In genomic region chr19:15104003-15104402, GRCh38 we compare ENCODE assay signal across 8 cellular contexts. TPM values are rescaled to one million over a fixed set of nuclear protein-coding genes. Genes with fewer than 3 reads are reported as not detected.
"Had no signal": no experiment of that assay in that cellular context is flagged by ENCODE, and none has a peak within 500 bp of the region (broad histone marks: within the 10 kb centered on the region; RNA-seq: fewer than 3 reads in every experiment).

No MANE protein-coding gene starts in this region.

- H2AFZ ChIP-seq: GM23338 had no signal

- H3K4me3 ChIP-seq: GM23338, K562 had no signal

- ATAC-seq: GM23338, K562 had no signal

- H3K4me2 ChIP-seq: GM23338 had no signal

- DNase-seq: H9, HCEC 1CT, IMR-90, KG1 had no signal

RNA-seq across cellular contexts. Expression of gene SYDE1, which starts 3.2 kb away (rescaled TPM):
- total RNA-seq: HT-29 had no signal
- polyA plus RNA-seq: K562 had no signal

RNA-seq across cellular contexts. Expression of gene OR1I1, which starts 22.0 kb away (rescaled TPM):
- total RNA-seq: GM23338, H1, H9, HT-29, IMR-90, K562 had no signal
- polyA plus RNA-seq: GM23338, H1, IMR-90, K562 had no signal

RNA-seq across cellular contexts. Expression of gene CASP14, which starts 54.7 kb away (rescaled TPM):
- total RNA-seq: GM23338, H1, H9, HT-29, IMR-90, K562 had no signal
- polyA plus RNA-seq: GM23338, H1, IMR-90, K562 had no signal
